23 cellular contexts compared by ENCODE assay signal in genomic region chr13:27613623-27614022, GRCh38.
"Had no signal": no experiment of that assay in that cellular context is flagged by ENCODE, and none has a peak within 500 bp of the region (broad histone marks: within the 10 kb centered on the region; RNA-seq: fewer than 3 reads in every experiment).

No MANE protein-coding gene starts in this region.

- ATAC-seq: naive thymus-derived CD8-positive, alpha-beta T cell; right cardiac atrium; sciatic nerve; stimulated activated effector memory CD8-positive, alpha-beta T cell treated with anti-CD3 and anti-CD28 coated beads, Interleukin-12 subunit alpha, Interleukin-12 subunit beta, amount 100 ng/mL, for 72 hours; upper lobe of right lung had no signal

- H3K9me3 ChIP-seq: pancreas, prostate gland, upper lobe of right lung had no signal

- H3K4me3 ChIP-seq: lung, pancreas, prostate gland, skin epidermis, spleen, upper lobe of right lung had no signal

- H3K4me1 ChIP-seq: prostate gland had no signal

- H3K27me3 ChIP-seq: pancreas, spleen, upper lobe of right lung had no signal

- H3K27ac ChIP-seq: prostate gland, skin epidermis, spleen, upper lobe of right lung had no signal

- H3K36me3 ChIP-seq: pancreas, prostate gland, upper lobe of right lung had no signal

- DNase-seq: hypothalamus; immature natural killer cell; kidney; left ventricle myocardium superior; mesendoderm; midbrain; naive thymus-derived CD8-positive, alpha-beta T cell; nucleus accumbens; pancreas; posterior cingulate gyrus; retina; right cardiac atrium; spleen; stimulated activated CD4-positive, alpha-beta T cell treated with anti-CD3 and anti-CD28 coated beads, Interleukin-4, amount 100 ng/mL, for 24 hours; stimulated activated naive CD4-positive, alpha-beta T cell; substantia nigra; trophoblast cell; upper lobe of right lung had no signal
